ENCODE assay signal across 8 cellular contexts in genomic region chr12:23204933-23205778, GRCh38.
DNase-seq lines count a peak whose midpoint lies in the region; ATAC-seq and TF ChIP-seq lines count a peak whose summit lies in the region.

No MANE protein-coding gene starts in this region.

- no peak for TF ChIP-seq POLR2A in spleen (IDR thresholded peaks at IDR 0.05)

- peak; percentile 87 for ATAC-seq in HG03097 (IDR thresholded peaks at IDR 0.05; ENCODE audit: low FRiP score, unreplicated experiment)

- intact Hi-C loops in spleen (cut with DNase I; ENCODE audit: low total_unique reads): no loop called here

- no peaks in the 10 kb centered on the region for H4K20me1 ChIP-seq in hepatocyte (ENCODE audit: insufficient read depth, poor library complexity, severe bottlenecking)

- no peaks in the 10 kb centered on the region for H3K9me2 ChIP-seq in hepatocyte (replicated peaks; ENCODE audit: insufficient read depth)

- H3K27me3 ChIP-seq in hepatocyte (no peaks in the 10 kb centered on the region), spleen (replicated peaks in 1 of 7) (no peaks in the 10 kb centered on the region)

- no peaks in the 10 kb centered on the region for H3K79me2 ChIP-seq in hepatocyte

- H3K36me3 ChIP-seq in hepatocyte (replicated peaks; ENCODE audit: insufficient read depth, low read depth) (no peaks in the 10 kb centered on the region), spleen (no peaks in the 10 kb centered on the region)

- 17% methylated on average over 3 of the region's 3 CpGs for WGBS in hepatocyte (ENCODE audit: low lambda C conversion rate, missing lambda C conversion rate)
- WGBS in spleen, 5 donors: 8 to 16% (median 13%) methylated on average over 3 of the region's 3 CpGs

- DNase-seq in DMS114 treated with DMSO at 0.1 percent for 48 hours (lab: John Stamatoyannopoulos, UW; ENCODE audit: unreplicated experiment): peak; percentile 51
- peak; percentile 14 for DNase-seq in GM19238 (ENCODE audit: insufficient read length, low spot score)
- peak; percentile 83 for DNase-seq in NCI-H2196 (lab: John Stamatoyannopoulos, UW; ENCODE audit: unreplicated experiment)
- peak; percentile 66 for DNase-seq in astrocyte of the cerebellum (ENCODE audit: low read depth)
- peak; percentile 63 for DNase-seq in hepatocyte (ENCODE audit: low spot score)
- DNase-seq in spleen: no peak
- no peak for DNase-seq in OCI-M2 (lab: John Stamatoyannopoulos, UW; ENCODE audit: unreplicated experiment)

- no peak overlapping the region for H3K4me2 ChIP-seq in hepatocyte

- TF ChIP-seq CTCF in astrocyte of the cerebellum (IDR thresholded peaks at IDR 0.05; ENCODE audit: low read depth, low read length, missing control alignments) (peak; percentile 87), hepatocyte (IDR thresholded peaks at IDR 0.05; ENCODE audit: poor library complexity) (peak; percentile 89), spleen (IDR thresholded peaks at IDR 0.05 in 8 of 11, conservative IDR thresholded peaks at IDR 0.05 in 3 of 11) (peak; percentile 71 to 90 (median 87))

- H3K27ac ChIP-seq in hepatocyte: no peak overlapping the region
- no peak overlapping the region for H3K27ac ChIP-seq in spleen

- H2AFZ ChIP-seq in hepatocyte: no peak overlapping the region

- H3K9me3 ChIP-seq in hepatocyte (ENCODE audit: low read depth) (no peaks in the 10 kb centered on the region), spleen (no peaks in the 10 kb centered on the region)

- H3K4me3 ChIP-seq in astrocyte of the cerebellum (ENCODE audit: low read depth, low read length) (no peak overlapping the region), hepatocyte (no peak overlapping the region), spleen (no peak overlapping the region)

- H3K4me1 ChIP-seq in hepatocyte (ENCODE audit: insufficient read depth) (no peaks in the 10 kb centered on the region), spleen (peaks cover 0 to 4% (median 0%) of the 10 kb centered on the region in 6 donors)

- in situ Hi-C loops in astrocyte of the cerebellum (cut with HindIII; ENCODE audit: low sequenced_read_pairs): loop anchor here (25.0 kb wide), 2 partner anchors 93 to 493 kb away; no protein-coding TSS in a partner anchor

Comparison
In these comparisons a context has a peak if more than half of its experiments do, and no peak if none do; other contexts are left out.
1. DNase-seq: peak in DMS114 treated with DMSO at 0.1 percent for 48 hours (single experiment), GM19238 (single experiment), NCI-H2196 (single experiment), astrocyte of the cerebellum (single experiment) and hepatocyte (single experiment); none in spleen (single experiment) and OCI-M2 (single experiment).
2. Peak in every context shown above with its lines, with median percentiles within 50 percentile points of each other: CTCF ChIP-seq.